1 cellular context compared by ENCODE assay signal in genomic region chr16:11015607-11016006, GRCh38.
TF ChIP-seq lines count a peak whose summit lies in the region.

No MANE protein-coding gene starts in this region.

TF ChIP-seq in HepG2, 621 proteins besides CTCF, POLR2A, EP300 and RAD21 (continued from another document):
- TF ChIP-seq, protein P1, sequence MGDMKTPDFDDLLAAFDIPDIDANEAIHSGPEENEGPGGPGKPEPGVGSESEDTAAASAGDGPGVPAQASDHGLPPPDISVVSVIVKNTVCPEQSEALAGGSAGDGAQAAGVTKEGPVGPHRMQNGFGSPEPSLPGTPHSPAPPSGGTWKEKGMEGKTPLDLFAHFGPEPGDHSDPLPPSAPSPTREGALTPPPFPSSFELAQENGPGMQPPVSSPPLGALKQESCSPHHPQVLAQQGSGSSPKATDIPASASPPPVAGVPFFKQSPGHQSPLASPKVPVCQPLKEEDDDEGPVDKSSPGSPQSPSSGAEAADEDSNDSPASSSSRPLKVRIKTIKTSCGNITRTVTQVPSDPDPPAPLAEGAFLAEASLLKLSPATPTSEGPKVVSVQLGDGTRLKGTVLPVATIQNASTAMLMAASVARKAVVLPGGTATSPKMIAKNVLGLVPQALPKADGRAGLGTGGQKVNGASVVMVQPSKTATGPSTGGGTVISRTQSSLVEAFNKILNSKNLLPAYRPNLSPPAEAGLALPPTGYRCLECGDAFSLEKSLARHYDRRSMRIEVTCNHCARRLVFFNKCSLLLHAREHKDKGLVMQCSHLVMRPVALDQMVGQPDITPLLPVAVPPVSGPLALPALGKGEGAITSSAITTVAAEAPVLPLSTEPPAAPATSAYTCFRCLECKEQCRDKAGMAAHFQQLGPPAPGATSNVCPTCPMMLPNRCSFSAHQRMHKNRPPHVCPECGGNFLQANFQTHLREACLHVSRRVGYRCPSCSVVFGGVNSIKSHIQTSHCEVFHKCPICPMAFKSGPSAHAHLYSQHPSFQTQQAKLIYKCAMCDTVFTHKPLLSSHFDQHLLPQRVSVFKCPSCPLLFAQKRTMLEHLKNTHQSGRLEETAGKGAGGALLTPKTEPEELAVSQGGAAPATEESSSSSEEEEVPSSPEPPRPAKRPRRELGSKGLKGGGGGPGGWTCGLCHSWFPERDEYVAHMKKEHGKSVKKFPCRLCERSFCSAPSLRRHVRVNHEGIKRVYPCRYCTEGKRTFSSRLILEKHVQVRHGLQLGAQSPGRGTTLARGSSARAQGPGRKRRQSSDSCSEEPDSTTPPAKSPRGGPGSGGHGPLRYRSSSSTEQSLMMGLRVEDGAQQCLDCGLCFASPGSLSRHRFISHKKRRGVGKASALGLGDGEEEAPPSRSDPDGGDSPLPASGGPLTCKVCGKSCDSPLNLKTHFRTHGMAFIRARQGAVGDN (CRISPR knock-in tag; IDR thresholded peaks at IDR 0.05), result peak; percentile 31
